Comparison of ENCODE assay signal across 14 cellular contexts in the genomic region with DNA sequence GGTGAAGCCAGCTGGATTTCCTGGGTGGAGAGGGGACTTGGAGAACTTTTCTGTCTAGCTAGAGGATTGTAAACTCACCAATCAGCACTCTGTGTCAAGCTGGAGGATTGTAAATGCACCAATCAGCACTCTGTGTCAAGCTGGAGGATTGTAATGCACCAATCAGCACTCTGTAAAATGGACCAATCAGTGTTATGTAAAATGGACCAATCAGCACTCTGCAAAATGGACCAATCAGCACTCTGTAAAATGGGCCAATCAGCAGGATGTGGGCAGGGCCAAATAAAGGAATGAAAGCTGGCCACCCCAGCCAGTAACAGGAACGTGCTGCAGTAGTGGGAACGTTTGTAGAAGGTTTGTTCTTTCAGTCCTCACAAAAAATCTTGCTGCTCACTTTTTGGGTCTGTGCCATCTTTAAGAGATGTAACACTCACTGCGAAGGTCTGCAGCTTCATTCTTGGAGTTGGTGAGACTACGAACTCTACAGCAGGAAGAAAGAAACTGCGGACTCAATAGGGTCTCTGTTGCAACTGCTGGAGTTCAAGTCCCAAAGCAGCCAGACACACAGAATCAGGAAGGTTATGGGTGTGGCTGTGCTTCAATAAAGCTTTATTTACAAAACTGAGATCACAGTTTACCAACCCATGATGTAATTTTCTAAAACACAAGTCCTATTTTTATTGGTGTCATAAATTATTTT.
DNase-seq lines count a peak whose midpoint lies in the region; ATAC-seq, FAIRE-seq and TF ChIP-seq lines count a peak whose summit lies in the region.
"Had no signal": no experiment of that assay in that cellular context is flagged by ENCODE, and none has a peak within 500 bp of the region (broad histone marks: within the 10 kb centered on the region; RNA-seq: fewer than 3 reads in every experiment).

No MANE protein-coding gene starts in this region.

- no peak for FAIRE-seq in HepG2 (lab: Jason Lieb, UNC)
- FAIRE-seq: GM12878, GM18507 had no signal

- H3K27me3 ChIP-seq in HepG2 (ENCODE audit: control insufficient read depth in 1 of 2, insufficient read depth in 2 of 2, low read length in 2 of 2) (no peaks in the 10 kb centered on the region), right lobe of liver (no peaks in the 10 kb centered on the region), hepatocyte (no peaks in the 10 kb centered on the region), transverse colon (no peaks in the 10 kb centered on the region)

- TF ChIP-seq CTCF in HepG2 (CRISPR knock-in tag; IDR thresholded peaks at IDR 0.05): no peak
- TF ChIP-seq CTCF in right lobe of liver (IDR thresholded peaks at IDR 0.05): no peak
- TF ChIP-seq CTCF in hepatocyte (IDR thresholded peaks at IDR 0.05; ENCODE audit: poor library complexity): no peak
- TF ChIP-seq CTCF in transverse colon (IDR thresholded peaks at IDR 0.05): no peak

- H2AFZ ChIP-seq in HepG2 (ENCODE audit: low read length): no peak overlapping the region
- H2AFZ ChIP-seq in hepatocyte: no peak overlapping the region

- no peak for TF ChIP-seq POLR2A in HepG2 (IDR thresholded peaks at IDR 0.05; ENCODE audit: insufficient read depth in 1 of 2, low read depth in 2 of 2, low read length in 2 of 2)
- TF ChIP-seq POLR2A in right lobe of liver (IDR thresholded peaks at IDR 0.05): no peak
- no peak for TF ChIP-seq POLR2A in transverse colon (IDR thresholded peaks at IDR 0.05)

- CTCF ChIA-PET in HepG2 (lab: Yijun Ruan, JAX; ENCODE audit: low intra/inter-chr PET ratio, low total read pairs): no interaction called here

- no peak for ATAC-seq in HepG2
- no peak for ATAC-seq in right lobe of liver
- no peak for ATAC-seq in Right ventricle myocardium inferior
- ATAC-seq: GM12878 had no signal

- H3K9me2 ChIP-seq in hepatocyte (replicated peaks; ENCODE audit: insufficient read depth): no peaks in the 10 kb centered on the region

- H3K36me3 ChIP-seq in HepG2 (replicated peaks in 1 of 2; ENCODE audit: control insufficient read depth in 1 of 2, insufficient read depth in 2 of 2, low read length in 2 of 2) (no peaks in the 10 kb centered on the region), right lobe of liver (no peaks in the 10 kb centered on the region), hepatocyte (replicated peaks; ENCODE audit: insufficient read depth, low read depth) (no peaks in the 10 kb centered on the region), transverse colon (no peaks in the 10 kb centered on the region)

- in situ Hi-C loops in HepG2 (cut with HindIII; ENCODE audit: extremely low pct_ligation_motif_present, low pct_unique_long_range_greater_than_20kb): no loop called here
- in situ Hi-C loops in transverse colon (cut with MboI; ENCODE audit: low pct_ligation_motif_present in 1 of 4, low pct_unique_long_range_greater_than_20kb in 1 of 4, low sequenced_read_pairs in 3 of 4): loop anchor here in 2 of 4 donors (10.0 to 25.0 kb wide), 2 partner anchors 482 to 485 kb away; no protein-coding TSS in a partner anchor

- no TSS peak for BruUV-seq in HepG2 (replicated peaks; lab: Mats Ljungman, UMichigan)

- no peak overlapping the region for H3K4me3 ChIP-seq in HepG2 (replicated peaks in 1 of 3; ENCODE audit: insufficient read depth in 1 of 3, low read depth in 2 of 3, low read length in 3 of 3)
- H3K4me3 ChIP-seq in right lobe of liver: no peak overlapping the region
- no peak overlapping the region for H3K4me3 ChIP-seq in hepatocyte
- no peak overlapping the region for H3K4me3 ChIP-seq in transverse colon
- H3K4me3 ChIP-seq: GM12878 had no signal

- TF ChIP-seq RAD21 in HepG2 (CRISPR knock-in tag; IDR thresholded peaks at IDR 0.05): no peak

- TF ChIP-seq EP300 in HepG2 (IDR thresholded peaks at IDR 0.05; ENCODE audit: low read depth in 2 of 2, low read length in 2 of 2) (no peak), HepG2 (CRISPR knock-in tag; IDR thresholded peaks at IDR 0.05; ENCODE audit: borderline replicate concordance) (no peak), transverse colon (IDR thresholded peaks at IDR 0.05; ENCODE audit: low read depth) (no peak)

- H3K27ac ChIP-seq in HepG2 (ENCODE audit: extremely low read length, insufficient read depth, low read length) (no peak overlapping the region), right lobe of liver (no peak overlapping the region), hepatocyte (peak overlapping the region; percentile 59), transverse colon (peak overlapping the region in 3 of 4 donors; percentile 2 to 61 (median 31))

- POLR2A ChIA-PET in HepG2 (lab: Yijun Ruan, JAX): interaction anchor here (1.4 kb wide), 1 partner anchor 146 kb away, joined by 5 read pairs; a partner anchor contains a TSS

- WGBS in HepG2 (ENCODE audit: low lambda C conversion rate): 49% methylated on average over 5 of the region's 5 CpGs
- WGBS in right lobe of liver (ENCODE audit: insufficient coverage, low coverage, low lambda C conversion rate, missing lambda C conversion rate): 69% methylated on average over 5 of the region's 5 CpGs
- 83% methylated on average over 5 of the region's 5 CpGs for WGBS in hepatocyte (ENCODE audit: low lambda C conversion rate, missing lambda C conversion rate)
- 49 to 57% methylated on average over 4 to 5 of the region's 5 CpGs for WGBS in transverse colon (ENCODE audit: low coverage in 1 of 2), 2 donors

- H3K79me2 ChIP-seq in HepG2 (ENCODE audit: insufficient read depth, low read length) (no peaks in the 10 kb centered on the region), hepatocyte (no peaks in the 10 kb centered on the region)

- H3K9me3 ChIP-seq in HepG2 (ENCODE audit: low read length): no peaks in the 10 kb centered on the region
- H3K9me3 ChIP-seq in right lobe of liver: no peaks in the 10 kb centered on the region
- no peaks in the 10 kb centered on the region for H3K9me3 ChIP-seq in hepatocyte (ENCODE audit: low read depth)
- no peaks in the 10 kb centered on the region for H3K9me3 ChIP-seq in transverse colon

- H3K9ac ChIP-seq in HepG2 (ENCODE audit: insufficient read depth, low read depth, low read length): no peak overlapping the region

- DNase-seq in HepG2 (ENCODE audit: low spot score) (no peak), right lobe of liver (no peak), NCI-H748 (lab: John Stamatoyannopoulos, UW; ENCODE audit: unreplicated experiment) (peak; percentile 52), hepatocyte (ENCODE audit: low spot score) (no peak), transverse colon (no peak), Right ventricle myocardium inferior (ENCODE audit: missing footprints) (no peak), NCI-H82 (lab: John Stamatoyannopoulos, UW) (no peak), NCI-H2081 (lab: John Stamatoyannopoulos, UW) (no peak)
- DNase-seq: 8988T; C1 segment of cervical spinal cord; CD4-positive, alpha-beta T cell; DMS79 had no signal

- intact Hi-C loops in HepG2 (cut with micrococcal nuclease; ENCODE audit: unreplicated experiment) (loop anchor here (10.0 kb wide), 1 partner anchor 215 kb away; a partner anchor contains a TSS), right lobe of liver (cut with DNase I) (no loop called here), transverse colon (cut with DNase I; ENCODE audit: low total_unique reads) (no loop called here), Right ventricle myocardium inferior (cut with DNase I) (loop anchor here (10.0 kb wide), 1 partner anchor 335 kb away; no protein-coding TSS in a partner anchor)

- H3K4me2 ChIP-seq in HepG2 (ENCODE audit: low read depth, low read length): no peak overlapping the region
- H3K4me2 ChIP-seq in hepatocyte: no peak overlapping the region

- H3K4me1 ChIP-seq in HepG2 (ENCODE audit: insufficient read depth, low read length) (peaks cover 71% of the 10 kb centered on the region), right lobe of liver (no peaks in the 10 kb centered on the region), hepatocyte (ENCODE audit: insufficient read depth) (peaks cover 29% of the 10 kb centered on the region), transverse colon (peaks cover 0 to 34% (median 22%) of the 10 kb centered on the region in 4 donors)

- H4K20me1 ChIP-seq in HepG2 (ENCODE audit: insufficient read depth, low read length): no peaks in the 10 kb centered on the region
- no peaks in the 10 kb centered on the region for H4K20me1 ChIP-seq in hepatocyte (ENCODE audit: insufficient read depth, poor library complexity, severe bottlenecking)

TF ChIP-seq in HepG2, 621 proteins besides CTCF, POLR2A, EP300 and RAD21 (continues in another document):
- TF ChIP-seq ZMYM4 (CRISPR knock-in tag; IDR thresholded peaks at IDR 0.05) (0 out of 2 replicates have a peak, but pooled peaks have one; percentile 37), NPAS2 (CRISPR knock-in tag; IDR thresholded peaks at IDR 0.05; ENCODE audit: borderline replicate concordance) (no peak), NFYC (CRISPR knock-in tag; IDR thresholded peaks at IDR 0.05) (peak; percentile 71), MAFF (IDR thresholded peaks at IDR 0.05; ENCODE audit: low read depth, low read length) (0 out of 2 replicates have a peak, but pooled peaks have one; percentile 21), NFATC3 (CRISPR knock-in tag; IDR thresholded peaks at IDR 0.05) (no peak), ZNF567 (CRISPR knock-in tag; IDR thresholded peaks at IDR 0.05; ENCODE audit: borderline replicate concordance) (no peak), NFYB (CRISPR knock-in tag; IDR thresholded peaks at IDR 0.05) (peak; percentile 57), POGZ (CRISPR knock-in tag; IDR thresholded peaks at IDR 0.05) (0 out of 2 replicates have a peak, but pooled peaks have one; percentile 26), MAFK (conservative IDR thresholded peaks at IDR 0.05 in 1 of 2, IDR thresholded peaks at IDR 0.05 in 1 of 2; ENCODE audit: low read length in 2 of 2) (peak in 1 of 2 experiments; percentile 15; a peak in 1 of 4 replicates)

Comparison
In these comparisons a context has a peak if more than half of its experiments do, and no peak if none do; other contexts are left out.
1. intact Hi-C loops: an anchor here in HepG2 (10.0 kb wide) and Right ventricle myocardium inferior (10.0 kb wide); none called in right lobe of liver and transverse colon.
2. H3K27ac ChIP-seq: peak in hepatocyte (single experiment) and transverse colon (3 of 4); none in HepG2 (single experiment) and right lobe of liver (0 of 3).